In genomic region chr5:130323804-130324454, GRCh38 we compare ENCODE assay signal across 9 cellular contexts.
DNase-seq lines count a peak whose midpoint lies in the region; ATAC-seq and TF ChIP-seq lines count a peak whose summit lies in the region.
"Had no signal": no experiment of that assay in that cellular context is flagged by ENCODE, and none has a peak within 500 bp of the region (broad histone marks: within the 10 kb centered on the region; RNA-seq: fewer than 3 reads in every experiment).

No MANE protein-coding gene starts in this region.

- H3K36me3 Mint-ChIP-seq in activated CD8-positive, alpha-beta memory T cell treated with anti-CD3 and anti-CD28 coated beads, Interleukin-2, amount 10 ng/mL, durations not matched to agents 7 days and 5 days = no peaks in the 10 kb centered on the region

- no peak for TF ChIP-seq CTCF in NB4 (IDR thresholded peaks at IDR 0.05; ENCODE audit: low read depth, low read length)
- TF ChIP-seq CTCF in coronary artery (IDR thresholded peaks at IDR 0.05) = no peak

- no peaks in the 10 kb centered on the region for H3K27me3 Mint-ChIP-seq in activated CD8-positive, alpha-beta memory T cell treated with anti-CD3 and anti-CD28 coated beads, Interleukin-2, amount 10 ng/mL, durations not matched to agents 7 days and 5 days

- H3K4me3 ChIP-seq in NB4 (ENCODE audit: low read depth, low read length) (no peak overlapping the region), coronary artery (no peak overlapping the region)

- no peak overlapping the region for H3K27ac ChIP-seq in coronary artery

- CTCF ChIA-PET in activated CD8-positive, alpha-beta memory T cell treated with anti-CD3 and anti-CD28 coated beads, Interleukin-2, amount 10 ng/mL, durations not matched to agents 7 days and 5 days (lab: Charles Lee) = no interaction called here

- H3K9me3 Mint-ChIP-seq in activated CD8-positive, alpha-beta memory T cell treated with anti-CD3 and anti-CD28 coated beads, Interleukin-2, amount 10 ng/mL, durations not matched to agents 7 days and 5 days (ENCODE audit: low read depth) = no peaks in the 10 kb centered on the region

- no peak overlapping the region for H3K27ac Mint-ChIP-seq in activated CD8-positive, alpha-beta memory T cell treated with anti-CD3 and anti-CD28 coated beads, Interleukin-2, amount 10 ng/mL, durations not matched to agents 7 days and 5 days

- DNase-seq in NB4 (ENCODE audit: low read depth) = peak; percentile 63
- no peak for DNase-seq in left colon
- no peak for DNase-seq in mucosa of gallbladder (ENCODE audit: low spot score)
- no peak for DNase-seq in NCI-H446 treated with DMSO at 0.1 percent for 48 hours (lab: John Stamatoyannopoulos, UW)
- no peak for DNase-seq in coronary artery (ENCODE audit: low spot score)
- DNase-seq in activated CD8-positive, alpha-beta memory T cell treated with anti-CD3 and anti-CD28 coated beads, Interleukin-2, amount 10 ng/mL, durations not matched to agents 7 days and 5 days = no peak
- DNase-seq: activated effector memory CD4-positive, alpha-beta T cell treated with anti-CD3 and anti-CD28 coated beads, Interleukin-2, amount 50 U/mL, for 16 hours had no signal

- no peak overlapping the region for H3K4me3 Mint-ChIP-seq in activated CD8-positive, alpha-beta memory T cell treated with anti-CD3 and anti-CD28 coated beads, Interleukin-2, amount 10 ng/mL, durations not matched to agents 7 days and 5 days

- peak; percentile 100 for ATAC-seq in GM18909 (IDR thresholded peaks at IDR 0.05; ENCODE audit: poor library complexity, unreplicated experiment)
- ATAC-seq in HG02885 (IDR thresholded peaks at IDR 0.05; ENCODE audit: poor library complexity, unreplicated experiment) = peak; percentile 100
- ATAC-seq in left colon = peak; percentile 52
- ATAC-seq in activated CD8-positive, alpha-beta memory T cell treated with anti-CD3 and anti-CD28 coated beads, Interleukin-2, amount 10 ng/mL, durations not matched to agents 7 days and 5 days = no peak

- H3K4me1 Mint-ChIP-seq in activated CD8-positive, alpha-beta memory T cell treated with anti-CD3 and anti-CD28 coated beads, Interleukin-2, amount 10 ng/mL, durations not matched to agents 7 days and 5 days = no peaks in the 10 kb centered on the region

- TF ChIP-seq POLR2A in NB4 (IDR thresholded peaks at IDR 0.05; ENCODE audit: extremely low read depth, insufficient read length) = no peak

- intact Hi-C loops in left colon (cut with DNase I, micrococcal nuclease) = no loop called here
